Comparison of ENCODE assay signal across 15 cellular contexts in genomic region chr7:79412438-79412837, GRCh38. TPM values are rescaled to one million over a fixed set of nuclear protein-coding genes. Genes with fewer than 3 reads are reported as not detected.
A peak's percentile ranks its signal among the peaks of the same experiment; 100 is the strongest.
DNase-seq lines count a peak whose midpoint lies in the region; ATAC-seq, FAIRE-seq and TF ChIP-seq lines count a peak whose summit lies in the region.
"Had no signal": no experiment of that assay in that cellular context is flagged by ENCODE, and none has a peak within 500 bp of the region (broad histone marks: within the 10 kb centered on the region; RNA-seq: fewer than 3 reads in every experiment).

No MANE protein-coding gene starts in this region.

- no peaks in the 10 kb centered on the region for H3K9me3 ChIP-seq in mucosa of descending colon
- H3K9me3 ChIP-seq in prostate gland = no peaks in the 10 kb centered on the region
- H3K9me3 ChIP-seq: BLaER1 treated with 17β-estradiol and CSF1 and Interleukin-3, amounts not matched to agents 10 nM and 100 nM had no signal

- no peak for ATAC-seq in mucosa of descending colon

- 83% methylated on average over 3 of the region's 3 CpGs for WGBS in prostate gland

- H3K36me3 ChIP-seq in mucosa of descending colon (ENCODE audit: low read depth) (no peaks in the 10 kb centered on the region), prostate gland (no peaks in the 10 kb centered on the region)
- H3K36me3 ChIP-seq: BLaER1 treated with 17β-estradiol and CSF1 and Interleukin-3, amounts not matched to agents 10 nM and 100 nM had no signal

- no peak for TF ChIP-seq POLR2A in H54 (IDR thresholded peaks at IDR 0.05; ENCODE audit: low read depth, low read length)
- TF ChIP-seq POLR2A in prostate gland (IDR thresholded peaks at IDR 0.05) = no peak

- DNase-seq in H54 (ENCODE audit: insufficient read length, low spot score) = no peak
- DNase-seq in urothelium cell line (ENCODE audit: low spot score) = no peak
- DNase-seq in mucosa of descending colon = no peak
- DNase-seq in NOMO-1 treated with DMSO at 0.1 percent for 48 hours (lab: John Stamatoyannopoulos, UW; ENCODE audit: unreplicated experiment) = no peak
- no peak for DNase-seq in prostate gland (ENCODE audit: low spot score)
- DNase-seq: 8988T; ACHN; CD4-positive, CD25-positive, alpha-beta regulatory T cell; DMS53; GOT3; HCEC 1CT; HFFc6 had no signal

- H3K4me1 ChIP-seq in mucosa of descending colon (ENCODE audit: low read depth) (no peaks in the 10 kb centered on the region), prostate gland (replicated peaks) (no peaks in the 10 kb centered on the region)
- H3K4me1 ChIP-seq: BLaER1 treated with 17β-estradiol and CSF1 and Interleukin-3, amounts not matched to agents 10 nM and 100 nM had no signal

- no peak for TF ChIP-seq CTCF in mucosa of descending colon (IDR thresholded peaks at IDR 0.05)
- TF ChIP-seq CTCF in prostate gland (IDR thresholded peaks at IDR 0.05) = no peak

- FAIRE-seq in H54 (lab: Jason Lieb, UNC) (peak; percentile 62), urothelium cell line (lab: Jason Lieb, UNC) (peak; percentile 27)

- intact Hi-C loops in mucosa of descending colon (cut with DNase I, micrococcal nuclease) = no loop called here
- intact Hi-C loops in prostate gland (cut with DNase I) = no loop called here

- H3K27ac ChIP-seq in cingulate gyrus (ENCODE audit: low read depth, low read length) (peak overlapping the region; percentile 90), layer of hippocampus (ENCODE audit: low read depth, low read length) (peak overlapping the region; percentile 61), prostate gland (no peak overlapping the region)
- H3K27ac ChIP-seq: BLaER1 treated with 17β-estradiol and CSF1 and Interleukin-3, amounts not matched to agents 10 nM and 100 nM had no signal

- H3K27me3 ChIP-seq in layer of hippocampus (ENCODE audit: control insufficient read depth, insufficient read depth, low read length) (no peaks in the 10 kb centered on the region), prostate gland (replicated peaks; ENCODE audit: insufficient read depth) (no peaks in the 10 kb centered on the region)
- H3K27me3 ChIP-seq: BLaER1 treated with 17β-estradiol and CSF1 and Interleukin-3, amounts not matched to agents 10 nM and 100 nM had no signal

- H3K4me3 ChIP-seq in mucosa of descending colon = no peak overlapping the region
- H3K4me3 ChIP-seq in prostate gland = no peak overlapping the region
- H3K4me3 ChIP-seq: BLaER1 treated with 17β-estradiol and CSF1 and Interleukin-3, amounts not matched to agents 10 nM and 100 nM had no signal

RNA-seq across cellular contexts. Expression of gene MAGI2, which starts 41.0 kb away (rescaled TPM):
- total RNA-seq in mucosa of descending colon = 10 to 100 TPM in 1 of 3 donors, 1 to 10 TPM in 2; 1.9 to 14.5 (median 2.7) TPM
- 10 to 100 TPM; 27.1 to 31.3 TPM for total RNA-seq in prostate gland
- total RNA-seq: CD4-positive, CD25-positive, alpha-beta regulatory T cell had no signal

Comparison
In these comparisons a context has a peak if more than half of its experiments do, and no peak if none do; other contexts are left out.
1. H3K27ac ChIP-seq: peak in cingulate gyrus (single experiment) and layer of hippocampus (single experiment); none in prostate gland (0 of 2).